Comparison of ENCODE assay signal across 8 cellular contexts in the genomic region with DNA sequence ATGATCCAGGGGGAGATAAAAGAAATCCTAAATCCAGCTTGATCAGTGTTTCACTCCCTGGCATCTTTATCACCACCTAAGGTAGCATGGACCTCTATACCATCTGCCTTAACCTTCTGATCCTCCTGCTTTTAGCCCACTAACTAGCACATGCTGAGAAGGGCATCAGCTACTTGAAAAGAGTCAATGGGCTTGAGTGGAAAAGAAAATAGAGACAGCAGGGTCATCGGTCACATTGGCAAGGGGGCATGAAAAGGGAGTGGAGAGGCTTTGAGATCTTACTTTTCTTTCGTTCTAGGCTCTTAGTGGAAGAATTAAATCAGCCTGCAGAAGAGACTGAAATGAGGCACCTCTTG. TPM values are rescaled to one million over a fixed set of nuclear protein-coding genes. Genes with fewer than 3 reads are reported as not detected.
A peak's percentile ranks its signal among the peaks of the same experiment; 100 is the strongest.
DNase-seq lines count a peak whose midpoint lies in the region; ATAC-seq and TF ChIP-seq lines count a peak whose summit lies in the region.

No MANE protein-coding gene starts in this region.

- peak overlapping the region; percentile 77 for H3K27ac ChIP-seq in 22Rv1
- H3K27ac ChIP-seq in HCT116 (ENCODE audit: low read depth, low read length): peak overlapping the region; percentile 97

- H3K36me3 ChIP-seq in HCT116 (ENCODE audit: control insufficient read depth in 1 of 2, insufficient read depth in 2 of 2, low read length in 2 of 2) (no peaks in the 10 kb centered on the region; a peak in 1 of 4 replicates), mucosa of descending colon (ENCODE audit: low read depth) (no peaks in the 10 kb centered on the region)

- H3K27me3 ChIP-seq in HCT116 (ENCODE audit: insufficient read depth, low read length): no peaks in the 10 kb centered on the region

- no peaks in the 10 kb centered on the region for H3K27me3 Mint-ChIP-seq in MCF 10A (ENCODE audit: insufficient read depth, unreplicated experiment)

- H3K4me3 ChIP-seq in HCT116 (replicated peaks in 1 of 2; ENCODE audit: low read depth in 1 of 2, low read length in 2 of 2) (peak overlapping the region; percentile 97 to 100), mucosa of descending colon (peak overlapping the region; percentile 64)

- no peaks in the 10 kb centered on the region for H3K9me2 ChIP-seq in HCT116 (ENCODE audit: insufficient read depth)

- CTCF ChIA-PET in HCT116 (lab: Charles Lee) (interaction anchor here (0.8 to 2.2 kb wide), 4 partner anchors 20 to 62 kb away, joined by 3 to 7 read pairs (median 4); no protein-coding TSS in a partner anchor), MCF 10A (lab: Yijun Ruan, JAX) (interaction anchor here (0.5 to 2.1 kb wide), 5 partner anchors 38 to 287 kb away, joined by 3 to 8 read pairs (median 3); no protein-coding TSS in a partner anchor)

- peak overlapping the region; percentile 94 for H2AFZ ChIP-seq in HCT116 (ENCODE audit: low read depth, low read length, poor library complexity, severe bottlenecking)

- peaks cover 15% of the 10 kb centered on the region for H3K4me1 Mint-ChIP-seq in MCF 10A (ENCODE audit: insufficient read depth, unreplicated experiment)

- H3K27ac Mint-ChIP-seq in MCF 10A (ENCODE audit: low read depth, unreplicated experiment): peak overlapping the region; percentile 83

- DNase-seq in HCT116 (ENCODE audit: low read depth, low spot score): no peak
- DNase-seq in MCF 10A (ENCODE audit: unreplicated experiment): no peak
- DNase-seq in mucosa of descending colon: no peak
- no peak for DNase-seq in HuH-7 (ENCODE audit: low spot score)
- no peak for DNase-seq in iPS-NIHi11 (ENCODE audit: low spot score)
- DNase-seq in activated CD4-positive, CD25-positive, alpha-beta regulatory T cell (lab: John Stamatoyannopoulos, UW): no peak

- TF ChIP-seq POLR2A in HCT116 (IDR thresholded peaks at IDR 0.05; ENCODE audit: borderline replicate concordance, extremely low read depth, insufficient read depth, insufficient read length): no peak

- peak overlapping the region; percentile 93 for H3K4me2 ChIP-seq in HCT116 (ENCODE audit: low read length)

- POLR2A ChIA-PET in HCT116 (lab: Charles Lee): interaction anchor here (0.7 to 1.6 kb wide), 4 partner anchors 9 to 67 kb away, joined by 3 to 9 read pairs (median 4); no protein-coding TSS in a partner anchor
- POLR2A ChIA-PET in MCF 10A (lab: Yijun Ruan, JAX): interaction anchor here (0.6 to 3.7 kb wide), 14 partner anchors 13 to 835 kb away, joined by 3 to 47 read pairs (median 5); partner anchors contain the start of genes C15orf62, GCHFR, RAD51 and SPINT1

- no peak for TF ChIP-seq RAD21 in HCT116 (IDR thresholded peaks at IDR 0.05; ENCODE audit: low read depth)

- H3K9me3 Mint-ChIP-seq in MCF 10A (ENCODE audit: unreplicated experiment): no peaks in the 10 kb centered on the region

- H3K79me2 ChIP-seq in HCT116 (ENCODE audit: insufficient read depth, low read length): peaks cover 25% of the 10 kb centered on the region

- H3K9me3 ChIP-seq in HCT116 (ENCODE audit: control insufficient read depth in 1 of 2, insufficient read depth in 1 of 2, low read depth in 1 of 2, low read length in 2 of 2): no peaks in the 10 kb centered on the region
- H3K9me3 ChIP-seq in mucosa of descending colon: no peaks in the 10 kb centered on the region

- H3K4me3 Mint-ChIP-seq in MCF 10A (ENCODE audit: unreplicated experiment): peak overlapping the region; percentile 81

- TF ChIP-seq CTCF in 22Rv1 (IDR thresholded peaks at IDR 0.05): no peak
- TF ChIP-seq CTCF in HCT116 (IDR thresholded peaks at IDR 0.05 in 2 of 3, conservative IDR thresholded peaks at IDR 0.05 in 1 of 3; ENCODE audit: borderline replicate concordance in 1 of 3, insufficient read depth in 1 of 3, low read depth in 2 of 3, low read length in 2 of 3): no peak
- no peak for TF ChIP-seq CTCF in MCF 10A (IDR thresholded peaks at IDR 0.05; ENCODE audit: unreplicated experiment)
- no peak for TF ChIP-seq CTCF in mucosa of descending colon (IDR thresholded peaks at IDR 0.05)

- H3K9ac ChIP-seq in HCT116 (ENCODE audit: low read length): peak overlapping the region; percentile 97

- RAD21 ChIA-PET in HCT116 (lab: Charles Lee; ENCODE audit: low non-redundant PET in 1 of 2, low total read pairs in 2 of 2, uncharacterized antibody in 2 of 2, unreplicated experiment in 2 of 2): interaction anchor here in 1 of 2 experiments (0.7 to 1.1 kb wide), 2 partner anchors 12 to 51 kb away, joined by 3 read pairs; no protein-coding TSS in a partner anchor

- peaks cover 17% of the 10 kb centered on the region for H3K36me3 Mint-ChIP-seq in MCF 10A (ENCODE audit: insufficient read depth, unreplicated experiment)

- TSS peak; percentile 79 for BruUV-seq in HCT116 (replicated peaks; lab: Mats Ljungman, UMichigan)
- TSS peak; percentile 64 for BruUV-seq in MCF 10A (replicated peaks; lab: Mats Ljungman, UMichigan)

- intact Hi-C loops in HCT116 (cut with micrococcal nuclease): no loop called here
- intact Hi-C loops in MCF 10A (cut with micrococcal nuclease): no loop called here
- intact Hi-C loops in mucosa of descending colon (cut with DNase I, micrococcal nuclease): no loop called here

- H4K20me1 ChIP-seq in HCT116 (ENCODE audit: insufficient read depth): no peaks in the 10 kb centered on the region

- ATAC-seq in HCT116: no peak
- ATAC-seq in mucosa of descending colon: no peak
- ATAC-seq in HG03135 (IDR thresholded peaks at IDR 0.05; ENCODE audit: unreplicated experiment): no peak

- H3K4me1 ChIP-seq in HCT116 (ENCODE audit: control insufficient read depth in 1 of 2, insufficient read depth in 2 of 2, low read length in 2 of 2): peaks cover 9 to 20% of the 10 kb centered on the region in 2 experiments; a peak in 3 of 4 replicates
- H3K4me1 ChIP-seq in mucosa of descending colon (ENCODE audit: low read depth): peaks cover 25% of the 10 kb centered on the region

TF ChIP-seq in HCT116, 20 proteins besides CTCF, POLR2A, EP300 and RAD21:
- TF ChIP-seq REST (IDR thresholded peaks at IDR 0.05; ENCODE audit: low read depth): no peak
- TF ChIP-seq CEBPB (IDR thresholded peaks at IDR 0.05; ENCODE audit: low read depth): no peak
- no peak for TF ChIP-seq ZNF274 (IDR thresholded peaks at IDR 0.05; ENCODE audit: low read depth, low read length)
- TF ChIP-seq YY1 (IDR thresholded peaks at IDR 0.05; ENCODE audit: extremely low read depth, insufficient replicate concordance, low read depth, low read length): no peak
- no peak for TF ChIP-seq ZBTB33 (IDR thresholded peaks at IDR 0.05; ENCODE audit: extremely low read depth, insufficient replicate concordance, low read length)

RNA-seq across cellular contexts. Expression of gene ZFYVE19, which starts 0.2 kb away (rescaled TPM):
- total RNA-seq in HCT116 (2021; ENCODE audit: unreplicated experiment): 29.1 TPM
- polyA plus RNA-seq in HCT116 (2012): 36.0 and 37.7 TPM in 2 replicates
- total RNA-seq in MCF 10A (2022): 19.2 and 19.9 TPM in 2 replicates
- 10 to 100 TPM; 22.2 to 37.5 (median 36.5) TPM for total RNA-seq in mucosa of descending colon

RNA-seq across cellular contexts. Expression of gene DNAJC17, which starts 0.6 kb away (rescaled TPM):
- total RNA-seq in HCT116 (2021; ENCODE audit: unreplicated experiment) (36.1 TPM), MCF 10A (2022) (55.1 and 58.1 TPM in 2 replicates), mucosa of descending colon (10 to 100 TPM; 29.6 to 47.6 (median 36.5) TPM)
- polyA plus RNA-seq in HCT116 (2012): 37.1 and 40.5 TPM in 2 replicates

RNA-seq across cellular contexts. Expression of gene PPP1R14D, which starts 21.9 kb away (rescaled TPM):
- not detected for total RNA-seq in HCT116 (2021; ENCODE audit: unreplicated experiment)
- 0.09 TPM in 1 of 2 replicates, not detected in the other for polyA plus RNA-seq in HCT116 (2012)
- total RNA-seq in MCF 10A (2022): not detected in 2 replicates
- total RNA-seq in mucosa of descending colon: 100 to 1,000 TPM in 2 of 3 donors, 10 to 100 TPM in 1; 57.5 to 186 (median 154) TPM

RNA-seq across cellular contexts. Expression of gene C15orf62, which starts 36.9 kb away (rescaled TPM):
- total RNA-seq in HCT116 (2021; ENCODE audit: unreplicated experiment): 0.10 TPM
- 0.69 and 0.74 TPM in 2 replicates for polyA plus RNA-seq in HCT116 (2012)
- total RNA-seq in MCF 10A (2022): 0.26 and 0.52 TPM in 2 replicates
- total RNA-seq in mucosa of descending colon: under 1 TPM; 0.32 to 0.63 (median 0.35) TPM

RNA-seq across cellular contexts. Expression of gene SPINT1, which starts 37.2 kb away (rescaled TPM):
- 123 TPM for total RNA-seq in HCT116 (2021; ENCODE audit: unreplicated experiment)
- polyA plus RNA-seq in HCT116 (2012): 142 and 165 TPM in 2 replicates
- 57.9 and 68.6 TPM in 2 replicates for total RNA-seq in MCF 10A (2022)
- total RNA-seq in mucosa of descending colon: 100 to 1,000 TPM; 167 to 415 (median 324) TPM

Comparison
In these comparisons a context has a peak if more than half of its experiments do, and no peak if none do; other contexts are left out.
1. RNA of gene PPP1R14D, which starts 21.9 kb away (total RNA-seq): 57.5 to 186 TPM in mucosa of descending colon; not detected in HCT116 (single experiment) and not detected in MCF 10A; every median in the first group is over 10 times any median in the second.